25 cellular contexts compared by ENCODE assay signal in the genomic region with DNA sequence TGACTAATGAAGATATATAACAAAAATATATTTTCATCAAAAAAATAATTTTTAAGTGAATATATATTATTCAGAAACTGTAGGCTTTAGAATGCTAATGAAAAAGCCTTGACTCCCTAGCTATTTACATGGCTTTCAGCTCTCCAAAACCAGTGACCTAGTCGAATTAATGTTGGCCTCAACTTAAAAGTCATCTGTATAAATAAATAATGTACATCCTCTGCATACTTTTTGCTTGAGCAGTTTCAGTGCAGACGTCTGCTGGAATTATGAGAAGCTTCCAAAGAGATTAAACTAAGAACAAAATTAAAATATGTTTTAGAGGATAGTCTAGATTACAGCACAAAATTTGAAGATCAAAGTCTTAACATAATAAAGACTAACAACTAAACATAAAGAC.
DNase-seq lines count a peak whose midpoint lies in the region; ATAC-seq, FAIRE-seq and TF ChIP-seq lines count a peak whose summit lies in the region.
"Had no signal": no experiment of that assay in that cellular context is flagged by ENCODE, and none has a peak within 500 bp of the region (broad histone marks: within the 10 kb centered on the region; RNA-seq: fewer than 3 reads in every experiment).

No MANE protein-coding gene starts in this region.

- no peak for ATAC-seq in HG02798 (IDR thresholded peaks at IDR 0.05; ENCODE audit: poor library complexity, unreplicated experiment)
- ATAC-seq in activated T-helper 17 cell treated with anti-CD3 and anti-CD28 coated beads, Interleukin-2, amount 50 U/mL, for 72 hours (replicated peaks), result no peak
- ATAC-seq: K562, lower lobe of right lung had no signal

- H3K27me3 Mint-ChIP-seq in HFFc6 (ENCODE audit: insufficient read depth), result no peaks in the 10 kb centered on the region
- no peaks in the 10 kb centered on the region for H3K27me3 Mint-ChIP-seq in activated T-helper 17 cell treated with anti-CD3 and anti-CD28 coated beads, Interleukin-2, amount 50 U/mL, for 72 hours
- H3K27me3 Mint-ChIP-seq: stimulated activated naive CD8-positive, alpha-beta T cell treated with anti-CD3 and anti-CD28 coated beads, Interleukin-15, Interleukin-2, amounts not matched to agents 100 ng/mL and 50 ng/mL, for 24 hours had no signal

- DNase-seq in HFFc6, result peak; percentile 78
- peak; percentile 15 for DNase-seq in amniotic stem cell (lab: John Stamatoyannopoulos, UW)
- DNase-seq in foreskin fibroblast, result peak; percentile 41 to 71
- no peak for DNase-seq in superior temporal gyrus (ENCODE audit: extremely low spot score)
- no peak for DNase-seq in NCI-H226
- DNase-seq: activated CD8-positive, alpha-beta memory T cell treated with anti-CD3 and anti-CD28 coated beads, Interleukin-2, amount 50 U/mL, for 4 hours; activated gamma-delta T cell; Caco-2; dermis blood vessel endothelial cell; DMS79 treated with DMSO at 0.1 percent for 48 hours; kidney; lower lobe of right lung; NCI-H1436 treated with DMSO at 0.1 percent for 48 hours; NCI-H69; stimulated activated CD4-positive, alpha-beta T cell treated with anti-CD3 and anti-CD28 coated beads, Interleukin-4, amount 100 ng/mL, for 4 hours; transverse colon had no signal

- peak overlapping the region; percentile 53; the same call in 1 of the 2 replicates for H3K4me3 Mint-ChIP-seq in HFFc6
- H3K4me3 Mint-ChIP-seq in activated T-helper 17 cell treated with anti-CD3 and anti-CD28 coated beads, Interleukin-2, amount 50 U/mL, for 72 hours, result no peak overlapping the region
- H3K4me3 Mint-ChIP-seq: stimulated activated naive CD8-positive, alpha-beta T cell treated with anti-CD3 and anti-CD28 coated beads, Interleukin-15, Interleukin-2, amounts not matched to agents 100 ng/mL and 50 ng/mL, for 24 hours had no signal

- H3K36me3 Mint-ChIP-seq in HFFc6 (ENCODE audit: low read depth), result peaks cover 30% of the 10 kb centered on the region
- no peaks in the 10 kb centered on the region for H3K36me3 Mint-ChIP-seq in activated T-helper 17 cell treated with anti-CD3 and anti-CD28 coated beads, Interleukin-2, amount 50 U/mL, for 72 hours (ENCODE audit: low read depth)

- H3K4me3 ChIP-seq in foreskin fibroblast (ENCODE audit: low read depth in 1 of 2, low read length in 2 of 2), result no peak overlapping the region
- H3K4me3 ChIP-seq: BLaER1, cardiac muscle cell, K562, lower lobe of right lung, SK-N-MC, transverse colon had no signal

- peaks cover 21% of the 10 kb centered on the region for H3K9me3 Mint-ChIP-seq in HFFc6
- no peaks in the 10 kb centered on the region for H3K9me3 Mint-ChIP-seq in activated T-helper 17 cell treated with anti-CD3 and anti-CD28 coated beads, Interleukin-2, amount 50 U/mL, for 72 hours

- peaks cover 38% of the 10 kb centered on the region for H3K4me1 Mint-ChIP-seq in HFFc6 (ENCODE audit: low read depth)
- H3K4me1 Mint-ChIP-seq in activated T-helper 17 cell treated with anti-CD3 and anti-CD28 coated beads, Interleukin-2, amount 50 U/mL, for 72 hours, result no peaks in the 10 kb centered on the region

- peak; percentile 14 for FAIRE-seq in A204.1 (lab: Jason Lieb, UNC)
- FAIRE-seq: endothelial cell of umbilical vein, K562 had no signal

- H3K27ac Mint-ChIP-seq in HFFc6, result peak overlapping the region; percentile 74
- H3K27ac Mint-ChIP-seq in activated T-helper 17 cell treated with anti-CD3 and anti-CD28 coated beads, Interleukin-2, amount 50 U/mL, for 72 hours, result no peak overlapping the region
- H3K27ac Mint-ChIP-seq: stimulated activated naive CD8-positive, alpha-beta T cell treated with anti-CD3 and anti-CD28 coated beads, Interleukin-15, Interleukin-2, amounts not matched to agents 100 ng/mL and 50 ng/mL, for 24 hours had no signal

- no peak for TF ChIP-seq CTCF in HFFc6 (IDR thresholded peaks at IDR 0.05)
- no peak for TF ChIP-seq CTCF in foreskin fibroblast (IDR thresholded peaks at IDR 0.05; ENCODE audit: low read depth, low read length)

Comparison
In these comparisons a context has a peak if more than half of its experiments do, and no peak if none do; other contexts are left out.
1. DNase-seq: peak in HFFc6 (single experiment), amniotic stem cell (single experiment) and foreskin fibroblast (2 of 2); none in superior temporal gyrus (single experiment) and NCI-H226 (single experiment).